In genomic region chr17:40355123-40355803, GRCh38 we compare ENCODE assay signal across 8 cellular contexts. TPM values are rescaled to one million over a fixed set of nuclear protein-coding genes. Genes with fewer than 3 reads are reported as not detected.
DNase-seq lines count a peak whose midpoint lies in the region; ATAC-seq and TF ChIP-seq lines count a peak whose summit lies in the region.

No MANE protein-coding gene starts in this region.

- POLR2A ChIA-PET in BJ (lab: Charles Lee) (no interaction called here), HCT116 (lab: Charles Lee) (no interaction called here)

- TF ChIP-seq CTCF in BJ (IDR thresholded peaks at IDR 0.05; ENCODE audit: insufficient read depth, low read depth, low read length) (peak; percentile 94), HCT116 (IDR thresholded peaks at IDR 0.05 in 2 of 3, conservative IDR thresholded peaks at IDR 0.05 in 1 of 3; ENCODE audit: borderline replicate concordance in 1 of 3, insufficient read depth in 1 of 3, low read depth in 2 of 3, low read length in 2 of 3) (peak; percentile 93 to 95 (median 95))

- no peaks in the 10 kb centered on the region for H3K9me2 ChIP-seq in HCT116 (ENCODE audit: insufficient read depth)

- peaks cover 38% of the 10 kb centered on the region for H3K36me3 ChIP-seq in BJ (ENCODE audit: control insufficient read depth, insufficient read depth, low read length)
- H3K36me3 ChIP-seq in HCT116 (ENCODE audit: control insufficient read depth in 1 of 2, insufficient read depth in 2 of 2, low read length in 2 of 2): peaks cover 7 to 18% of the 10 kb centered on the region in 2 experiments; a peak in 2 of 4 replicates
- peaks cover 44% of the 10 kb centered on the region for H3K36me3 ChIP-seq in SJCRH30

- no peaks in the 10 kb centered on the region; the same call in 1 of the 2 replicates for H3K27me3 ChIP-seq in BJ (ENCODE audit: control insufficient read depth, insufficient read depth, low read length)
- H3K27me3 ChIP-seq in HCT116 (ENCODE audit: insufficient read depth, low read length): no peaks in the 10 kb centered on the region
- H3K27me3 ChIP-seq in SJCRH30: no peaks in the 10 kb centered on the region

- no peak for TF ChIP-seq POLR2A in HCT116 (IDR thresholded peaks at IDR 0.05; ENCODE audit: borderline replicate concordance, extremely low read depth, insufficient read depth, insufficient read length)

- BruUV-seq in HCT116 (replicated peaks; lab: Mats Ljungman, UMichigan): no TSS peak

- intact Hi-C loops in HCT116 (cut with micrococcal nuclease) (loop anchor here (1.0 to 5.0 kb wide), 3 partner anchors 52 to 343 kb away; no protein-coding TSS in a partner anchor), Right ventricle myocardium inferior (cut with DNase I) (loop anchor here (1.0 to 5.0 kb wide), 2 partner anchors 42 to 52 kb away; no protein-coding TSS in a partner anchor)

- H4K20me1 ChIP-seq in HCT116 (ENCODE audit: insufficient read depth): no peaks in the 10 kb centered on the region

- H3K4me1 ChIP-seq in HCT116 (ENCODE audit: control insufficient read depth in 1 of 2, insufficient read depth in 2 of 2, low read length in 2 of 2) (peaks cover 0 to 8% of the 10 kb centered on the region in 2 experiments; a peak in 2 of 4 replicates), SJCRH30 (peaks cover 24% of the 10 kb centered on the region)

- RAD21 ChIA-PET in HCT116 (lab: Charles Lee; ENCODE audit: low non-redundant PET in 1 of 2, low total read pairs in 2 of 2, uncharacterized antibody in 2 of 2, unreplicated experiment in 2 of 2): interaction anchor here (0.6 to 2.3 kb wide), 9 partner anchors 10 to 157 kb away, joined by 3 to 11 read pairs (median 4); no protein-coding TSS in a partner anchor

- no peak overlapping the region for H3K9ac ChIP-seq in HCT116 (ENCODE audit: low read length)

- H3K9me3 ChIP-seq in HCT116 (ENCODE audit: control insufficient read depth in 1 of 2, insufficient read depth in 1 of 2, low read depth in 1 of 2, low read length in 2 of 2) (no peaks in the 10 kb centered on the region), SJCRH30 (replicated peaks) (no peaks in the 10 kb centered on the region)

- peak; percentile 81 for ATAC-seq in HCT116
- ATAC-seq in Right ventricle myocardium inferior: peak; percentile 67
- no peak for ATAC-seq in HG03565 (IDR thresholded peaks at IDR 0.05; ENCODE audit: unreplicated experiment)

- no peak for DNase-seq in BJ (ENCODE audit: low read depth)
- DNase-seq in HCT116 (ENCODE audit: low read depth, low spot score): no peak
- DNase-seq in SJCRH30: peak; percentile 66 to 75
- DNase-seq in activated naive CD4-positive, alpha-beta T cell (lab: John Stamatoyannopoulos, UW): peak; percentile 68 to 82 (median 80)
- DNase-seq in Right ventricle myocardium inferior (ENCODE audit: missing footprints): peak; percentile 87
- DNase-seq in retina: peak; percentile 90
- no peak for DNase-seq in foreskin melanocyte

- no peak overlapping the region for H3K27ac ChIP-seq in HCT116 (ENCODE audit: low read depth, low read length)
- H3K27ac ChIP-seq in SJCRH30: no peak overlapping the region

- TF ChIP-seq RAD21 in HCT116 (IDR thresholded peaks at IDR 0.05; ENCODE audit: low read depth): peak; percentile 98

- no peaks in the 10 kb centered on the region; the same call in 1 of the 2 replicates for H3K79me2 ChIP-seq in HCT116 (ENCODE audit: insufficient read depth, low read length)

- no peak overlapping the region for H3K4me2 ChIP-seq in HCT116 (ENCODE audit: low read length)

- CTCF ChIA-PET in BJ (lab: Yijun Ruan, JAX): interaction anchor here (0.6 to 28.2 kb wide), 26 partner anchors 9 to 203 kb away, joined by 3 to 762 read pairs (median 5); partner anchors contain the start of genes GJD3, RARA and TOP2A
- CTCF ChIA-PET in HCT116 (lab: Charles Lee): interaction anchor here (0.7 to 5.8 kb wide), 13 partner anchors 10 to 242 kb away, joined by 3 to 107 read pairs (median 3); partner anchors contain the start of genes GJD3, RARA and TOP2A

- H3K4me3 ChIP-seq in BJ (ENCODE audit: low read depth, low read length) (no peak overlapping the region), HCT116 (replicated peaks in 1 of 2; ENCODE audit: low read depth in 1 of 2, low read length in 2 of 2) (no peak overlapping the region), SJCRH30 (no peak overlapping the region)

- H2AFZ ChIP-seq in HCT116 (ENCODE audit: low read depth, low read length, poor library complexity, severe bottlenecking): no peak overlapping the region

TF ChIP-seq in HCT116, 20 proteins besides CTCF, POLR2A, EP300 and RAD21:
- TF ChIP-seq EZH2phosphoT487 (IDR thresholded peaks at IDR 0.05; ENCODE audit: borderline replicate concordance) (no peak), SRF (IDR thresholded peaks at IDR 0.05; ENCODE audit: low read depth) (no peak), CEBPB (IDR thresholded peaks at IDR 0.05; ENCODE audit: low read depth) (no peak)
TF ChIP-seq in HCT116: peak in this region for 0.

RNA-seq across cellular contexts. Expression of gene GJD3, which starts 9.3 kb away (rescaled TPM):
- polyA plus RNA-seq in BJ (2011; rRNA removed): 0.48 and 0.56 TPM in 2 replicates
- polyA minus RNA-seq in BJ (2011; rRNA and poly(A)+ RNA removed): 0.26 and 0.28 TPM in 2 replicates
- total RNA-seq in HCT116 (2021; ENCODE audit: unreplicated experiment) (not detected), Right ventricle myocardium inferior (0.92 TPM)
- 0.29 and 1.5 TPM in 2 replicates for polyA plus RNA-seq in HCT116 (2012)
- not detected in 2 replicates for total RNA-seq in SJCRH30 (2014; rRNA removed; shearing (Covaris generic))

RNA-seq across cellular contexts. Expression of gene RARA, which starts 46.3 kb away (rescaled TPM):
- 6.3 and 6.5 TPM in 2 replicates for polyA plus RNA-seq in BJ (2011; rRNA removed)
- polyA minus RNA-seq in BJ (2011; rRNA and poly(A)+ RNA removed): 11.3 and 11.6 TPM in 2 replicates
- total RNA-seq in HCT116 (2021; ENCODE audit: unreplicated experiment) (35.1 TPM), Right ventricle myocardium inferior (17.9 TPM)
- 38.1 and 46.6 TPM in 2 replicates for polyA plus RNA-seq in HCT116 (2012)
- 42.3 and 43.2 TPM in 2 replicates for total RNA-seq in SJCRH30 (2014; rRNA removed; shearing (Covaris generic))

Comparison
In these comparisons a context has a peak if more than half of its experiments do, and no peak if none do; other contexts are left out.
1. DNase-seq: peak in SJCRH30 (2 of 2), activated naive CD4-positive, alpha-beta T cell (4 of 4), Right ventricle myocardium inferior (single experiment) and retina (single experiment); none in BJ (single experiment), HCT116 (single experiment) and foreskin melanocyte (single experiment).